In the genomic region with DNA sequence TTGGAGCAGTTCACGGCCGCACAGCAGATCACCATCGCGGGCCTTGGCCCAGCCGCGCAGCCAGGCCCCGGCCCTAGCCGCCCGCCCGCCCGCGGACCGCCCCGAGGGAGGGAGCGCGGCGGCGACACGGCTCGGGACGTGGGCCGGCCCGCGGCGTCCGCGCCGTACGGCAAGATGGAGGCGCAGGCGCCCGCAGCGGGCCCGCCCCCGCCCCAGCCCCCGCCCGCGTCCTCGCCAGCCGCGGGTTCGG, we compare ENCODE assay signal across 8 cellular contexts. TPM values are rescaled to one million over a fixed set of nuclear protein-coding genes. Genes with fewer than 3 reads are reported as not detected.
DNase-seq lines count a peak whose midpoint lies in the region; ATAC-seq and TF ChIP-seq lines count a peak whose summit lies in the region.

A gene with protein sequence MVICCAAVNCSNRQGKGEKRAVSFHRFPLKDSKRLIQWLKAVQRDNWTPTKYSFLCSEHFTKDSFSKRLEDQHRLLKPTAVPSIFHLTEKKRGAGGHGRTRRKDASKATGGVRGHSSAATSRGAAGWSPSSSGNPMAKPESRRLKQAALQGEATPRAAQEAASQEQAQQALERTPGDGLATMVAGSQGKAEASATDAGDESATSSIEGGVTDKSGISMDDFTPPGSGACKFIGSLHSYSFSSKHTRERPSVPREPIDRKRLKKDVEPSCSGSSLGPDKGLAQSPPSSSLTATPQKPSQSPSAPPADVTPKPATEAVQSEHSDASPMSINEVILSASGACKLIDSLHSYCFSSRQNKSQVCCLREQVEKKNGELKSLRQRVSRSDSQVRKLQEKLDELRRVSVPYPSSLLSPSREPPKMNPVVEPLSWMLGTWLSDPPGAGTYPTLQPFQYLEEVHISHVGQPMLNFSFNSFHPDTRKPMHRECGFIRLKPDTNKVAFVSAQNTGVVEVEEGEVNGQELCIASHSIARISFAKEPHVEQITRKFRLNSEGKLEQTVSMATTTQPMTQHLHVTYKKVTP (minus strand): TSS at position 176 of the 250 bp plus-strand sequence. CDS start 141 bp downstream, at position 35.

- peaks cover 59% of the 10 kb centered on the region for H3K36me3 Mint-ChIP-seq in activated T-helper 2 cell treated with anti-CD3 and anti-CD28 coated beads, Interferon-gamma antibody, Interleukin-2, Interleukin-4, amounts not matched to agents 10 μg/mL and 5 μg/mL and 100 μg/mL, durations not matched to agents 14 hours and 24 hours and 36 hours (ENCODE audit: low read depth)

- no peak for TF ChIP-seq EP300 in gastroesophageal sphincter (IDR thresholded peaks at IDR 0.05)

- intact Hi-C loops in activated T-helper 2 cell treated with anti-CD3 and anti-CD28 coated beads, Interferon-gamma antibody, Interleukin-2, Interleukin-4, amounts not matched to agents 10 μg/mL and 5 μg/mL and 100 μg/mL, durations not matched to agents 14 hours and 24 hours and 36 hours (cut with micrococcal nuclease): loop anchor here (2.0 to 10.0 kb wide), 5 partner anchors 20 to 482 kb away; a partner anchor contains a TSS

- peak within 1 kb of the TSS; percentile 94 for H3K4me3 Mint-ChIP-seq in activated T-helper 2 cell treated with anti-CD3 and anti-CD28 coated beads, Interferon-gamma antibody, Interleukin-2, Interleukin-4, amounts not matched to agents 10 μg/mL and 5 μg/mL and 100 μg/mL, durations not matched to agents 14 hours and 24 hours and 36 hours (ENCODE audit: low read depth)

- DNase-seq in activated T-helper 2 cell treated with anti-CD3 and anti-CD28 coated beads, Interferon-gamma antibody, Interleukin-2, Interleukin-4, amounts not matched to agents 10 μg/mL and 5 μg/mL and 100 μg/mL, durations not matched to agents 14 hours and 24 hours and 36 hours (ENCODE audit: low spot score): peak; percentile 61
- DNase-seq in osteoblast (ENCODE audit: insufficient read length, low spot score, missing footprints): peak; percentile 99
- DNase-seq in cerebellar cortex (ENCODE audit: low spot score): no peak
- DNase-seq in OCI-M1 (lab: John Stamatoyannopoulos, UW): no peak

- H3K4me1 ChIP-seq in gastroesophageal sphincter: peaks cover 10 to 76% (median 34%) of the 10 kb centered on the region in 3 donors
- peaks cover 15% of the 10 kb centered on the region for H3K4me1 ChIP-seq in osteoblast (ENCODE audit: insufficient read depth, low read length)

- H3K4me1 Mint-ChIP-seq in activated T-helper 2 cell treated with anti-CD3 and anti-CD28 coated beads, Interferon-gamma antibody, Interleukin-2, Interleukin-4, amounts not matched to agents 10 μg/mL and 5 μg/mL and 100 μg/mL, durations not matched to agents 14 hours and 24 hours and 36 hours (ENCODE audit: low read depth): peaks cover 39% of the 10 kb centered on the region

- H3K9me3 Mint-ChIP-seq in activated T-helper 2 cell treated with anti-CD3 and anti-CD28 coated beads, Interferon-gamma antibody, Interleukin-2, Interleukin-4, amounts not matched to agents 10 μg/mL and 5 μg/mL and 100 μg/mL, durations not matched to agents 14 hours and 24 hours and 36 hours: no peaks in the 10 kb centered on the region

- H2AFZ ChIP-seq in osteoblast (ENCODE audit: low read length): peak within 1 kb of the TSS; percentile 99

- H3K79me2 ChIP-seq in osteoblast (ENCODE audit: insufficient read depth, low read length): peaks cover 89% of the 10 kb centered on the region

- H3K27me3 Mint-ChIP-seq in activated T-helper 2 cell treated with anti-CD3 and anti-CD28 coated beads, Interferon-gamma antibody, Interleukin-2, Interleukin-4, amounts not matched to agents 10 μg/mL and 5 μg/mL and 100 μg/mL, durations not matched to agents 14 hours and 24 hours and 36 hours (ENCODE audit: low read depth): no peaks in the 10 kb centered on the region

- H3K27ac ChIP-seq in KOPT-K1 (ENCODE audit: low read depth, low read length, poor library complexity, severe bottlenecking): peak within 1 kb of the TSS; percentile 94
- peak within 1 kb of the TSS; percentile 86 to 99 (median 99) for H3K27ac ChIP-seq in gastroesophageal sphincter
- H3K27ac ChIP-seq in osteoblast (ENCODE audit: low read depth, low read length): peak within 1 kb of the TSS; percentile 98

- H3K27ac Mint-ChIP-seq in activated T-helper 2 cell treated with anti-CD3 and anti-CD28 coated beads, Interferon-gamma antibody, Interleukin-2, Interleukin-4, amounts not matched to agents 10 μg/mL and 5 μg/mL and 100 μg/mL, durations not matched to agents 14 hours and 24 hours and 36 hours: peak within 1 kb of the TSS; percentile 92

- WGBS in gastroesophageal sphincter (ENCODE audit: low coverage in 1 of 2), 2 donors: no CpG with 5 or more reads among the region's 42 CpGs

- peak; percentile 45 to 53 for TF ChIP-seq POLR2A in gastroesophageal sphincter (IDR thresholded peaks at IDR 0.05)

- TF ChIP-seq CTCF in GM12875 (IDR thresholded peaks at IDR 0.05; ENCODE audit: borderline replicate concordance, insufficient read depth, low read depth, low read length) (no peak), gastroesophageal sphincter (IDR thresholded peaks at IDR 0.05) (no peak), osteoblast (IDR thresholded peaks at IDR 0.05; ENCODE audit: extremely low read depth, low read depth, low read length) (no peak)

- peaks cover 69% of the 10 kb centered on the region for H4K20me1 ChIP-seq in osteoblast (ENCODE audit: insufficient read depth, low read length)

- ATAC-seq in GM21786 (IDR thresholded peaks at IDR 0.05; ENCODE audit: unreplicated experiment) (peak; percentile 51), gastroesophageal sphincter (peak; percentile 87)

- H3K4me3 ChIP-seq in GM12875 (ENCODE audit: low read depth, low read length) (peak within 1 kb of the TSS; percentile 92), gastroesophageal sphincter (peak within 1 kb of the TSS; percentile 71 to 98), osteoblast (ENCODE audit: insufficient read depth, low read length) (peak within 1 kb of the TSS; percentile 96)

- peaks cover 12% of the 10 kb centered on the region for H3K9me3 ChIP-seq in KOPT-K1 (ENCODE audit: insufficient read depth, low read length, poor library complexity, severe bottlenecking)
- H3K9me3 ChIP-seq in gastroesophageal sphincter: no peaks in the 10 kb centered on the region
- no peaks in the 10 kb centered on the region for H3K9me3 ChIP-seq in osteoblast (ENCODE audit: low read depth, low read length)

- peaks cover 47% of the 10 kb centered on the region for H3K36me3 ChIP-seq in KOPT-K1 (ENCODE audit: insufficient read depth, low read length)
- H3K36me3 ChIP-seq in gastroesophageal sphincter: peaks cover 0 to 22% of the 10 kb centered on the region in 2 donors
- peaks cover 29% of the 10 kb centered on the region for H3K36me3 ChIP-seq in osteoblast (ENCODE audit: insufficient read depth, low read length)

- H3K4me2 ChIP-seq in osteoblast (ENCODE audit: insufficient read depth, low read length): peak within 1 kb of the TSS; percentile 96

- H3K27me3 ChIP-seq in gastroesophageal sphincter (no peaks in the 10 kb centered on the region), osteoblast (ENCODE audit: insufficient read depth, low read length) (no peaks in the 10 kb centered on the region)

RNA-seq across cellular contexts. Expression of the gene that starts here (rescaled TPM):
- total RNA-seq in activated T-helper 2 cell treated with anti-CD3 and anti-CD28 coated beads, Interferon-gamma antibody, Interleukin-2, Interleukin-4, amounts not matched to agents 10 μg/mL and 5 μg/mL and 100 μg/mL, durations not matched to agents 14 hours and 24 hours and 36 hours: 48.7 and 53.3 TPM in 2 replicates
- 10 to 100 TPM; 36.0 to 68.4 (median 43.0) TPM for total RNA-seq in gastroesophageal sphincter
- total RNA-seq in osteoblast: 43.3 and 43.4 TPM in 2 replicates

Comparison
In these comparisons a context has a peak if more than half of its experiments do, and no peak if none do; other contexts are left out.
1. DNase-seq: peak in activated T-helper 2 cell treated with anti-CD3 and anti-CD28 coated beads, Interferon-gamma antibody, Interleukin-2, Interleukin-4, amounts not matched to agents 10 μg/mL and 5 μg/mL and 100 μg/mL, durations not matched to agents 14 hours and 24 hours and 36 hours (single experiment) and osteoblast (single experiment); none in cerebellar cortex (single experiment) and OCI-M1 (single experiment).
2. Peak in every context shown above with its lines, with median percentiles within 50 percentile points of each other: H3K4me3 ChIP-seq and H3K27ac ChIP-seq.